ENCODE assay signal across 19 cellular contexts in genomic region chr3:118842147-118842863, GRCh38.
A peak's percentile ranks its signal among the peaks of the same experiment; 100 is the strongest.
DNase-seq lines count a peak whose midpoint lies in the region; ATAC-seq lines count a peak whose summit lies in the region.
"Had no signal": no experiment of that assay in that cellular context is flagged by ENCODE, and none has a peak within 500 bp of the region (broad histone marks: within the 10 kb centered on the region; RNA-seq: fewer than 3 reads in every experiment).

No MANE protein-coding gene starts in this region.

- H3K4me3 ChIP-seq in adipocyte (ENCODE audit: low read length) = peak overlapping the region; percentile 29
- no peak overlapping the region for H3K4me3 ChIP-seq in mesendoderm (ENCODE audit: low read length)
- H3K4me3 ChIP-seq: prostate gland, SJCRH30, suprapubic skin had no signal

- WGBS in mesendoderm (ENCODE audit: extremely low coverage, insufficient coverage, low lambda C conversion rate) = no CpG with 5 or more reads among the region's 7 CpGs

- no peak overlapping the region for H2BK120ac ChIP-seq in mesendoderm (ENCODE audit: low read depth, low read length)

- H4K8ac ChIP-seq in mesendoderm (ENCODE audit: low read depth, low read length) = no peak overlapping the region

- H3K4ac ChIP-seq in mesendoderm (ENCODE audit: low read depth, low read length) = no peak overlapping the region

- no peak overlapping the region for H3K27ac ChIP-seq in mesendoderm (ENCODE audit: low read depth, low read length)
- H3K27ac ChIP-seq: prostate gland, SJCRH30, suprapubic skin had no signal

- ATAC-seq in HG02852 (IDR thresholded peaks at IDR 0.05; ENCODE audit: unreplicated experiment) (peak; percentile 45), GM21390 (IDR thresholded peaks at IDR 0.05; ENCODE audit: unreplicated experiment) (no peak)
- ATAC-seq in activated CD4-positive, CD25-positive, alpha-beta regulatory T cell treated with anti-CD3 and anti-CD28 coated beads, Interleukin-2, amount 50 U/mL, for 24 hours = no peak

- no peak overlapping the region for H3K23ac ChIP-seq in mesendoderm (ENCODE audit: low read length)

- no peak overlapping the region for H3K56ac ChIP-seq in mesendoderm (ENCODE audit: low read length)

- no peak overlapping the region for H4K5ac ChIP-seq in mesendoderm (ENCODE audit: low read length)

- H3K4me1 ChIP-seq in adipocyte (ENCODE audit: control insufficient read depth, insufficient read depth, low read length) (no peaks in the 10 kb centered on the region), mesendoderm (ENCODE audit: control insufficient read depth, low read depth, low read length) (no peaks in the 10 kb centered on the region)
- H3K4me1 ChIP-seq: prostate gland, SJCRH30, suprapubic skin had no signal

- H3K79me2 ChIP-seq in mesendoderm (ENCODE audit: control insufficient read depth, insufficient read depth, low read length) = no peaks in the 10 kb centered on the region

- H2BK15ac ChIP-seq in mesendoderm (replicated peaks; ENCODE audit: low read depth) = no peak overlapping the region

- H3K36me3 ChIP-seq in adipocyte (ENCODE audit: control insufficient read depth, insufficient read depth, low read length, severe bottlenecking) (no peaks in the 10 kb centered on the region), mesendoderm (ENCODE audit: control insufficient read depth, insufficient read depth, low read length) (no peaks in the 10 kb centered on the region)
- H3K36me3 ChIP-seq: prostate gland, SJCRH30, suprapubic skin had no signal

- no peak overlapping the region for H3K4me2 ChIP-seq in mesendoderm (ENCODE audit: low read length)

- H3K9me3 ChIP-seq in adipocyte (ENCODE audit: control insufficient read depth, low read length) = peaks cover 11% of the 10 kb centered on the region
- H3K9me3 ChIP-seq: prostate gland, SJCRH30 had no signal

- H3K9ac ChIP-seq in adipocyte (ENCODE audit: low read length) (no peak overlapping the region), mesendoderm (ENCODE audit: low read length) (no peak overlapping the region)

- H2BK5ac ChIP-seq in mesendoderm (ENCODE audit: low read length) = no peak overlapping the region

- no peak overlapping the region for H3K18ac ChIP-seq in mesendoderm (ENCODE audit: low read length)

- no peaks in the 10 kb centered on the region for H3K27me3 ChIP-seq in adipocyte (replicated peaks; ENCODE audit: control insufficient read depth, insufficient read depth, low read length)
- no peaks in the 10 kb centered on the region for H3K27me3 ChIP-seq in mesendoderm (ENCODE audit: insufficient read depth, low read length, poor library complexity)
- H3K27me3 ChIP-seq: SJCRH30, suprapubic skin had no signal

- H2AK5ac ChIP-seq in mesendoderm (ENCODE audit: low read length) = no peak overlapping the region

- DNase-seq in NK-92 treated with Interleukin-12 subunit alpha and Interleukin-12 subunit beta, amount 100 ng/mL, for 24 hours (lab: John Stamatoyannopoulos, UW) = peak; percentile 29
- no peak for DNase-seq in NK-92 (lab: John Stamatoyannopoulos, UW; ENCODE audit: unreplicated experiment)
- peak; percentile 1 for DNase-seq in adipocyte (ENCODE audit: low read depth)
- DNase-seq in mesendoderm = peak; percentile 59
- DNase-seq in NCI-H446 treated with DMSO at 0.1 percent for 48 hours (lab: John Stamatoyannopoulos, UW) = no peak
- DNase-seq: activated naive CD4-positive, alpha-beta T cell; Calu3; endodermal cell; KG1; kidney glomerular epithelial cell; NCI-H2029 treated with DMSO at 0.1 percent for 48 hours; NCI-H82; SJCRH30; stimulated activated CD4-positive, alpha-beta T cell treated with anti-CD3 and anti-CD28 coated beads, Interleukin-15, amount 100 ng/mL, for 24 hours had no signal

- H3K79me1 ChIP-seq in mesendoderm (ENCODE audit: low read length) = no peaks in the 10 kb centered on the region

Comparison
In these comparisons a context has a peak if more than half of its experiments do, and no peak if none do; other contexts are left out.
1. DNase-seq: peak in NK-92 treated with Interleukin-12 subunit alpha and Interleukin-12 subunit beta, amount 100 ng/mL, for 24 hours (single experiment), adipocyte (single experiment) and mesendoderm (single experiment); none in NK-92 (single experiment) and NCI-H446 treated with DMSO at 0.1 percent for 48 hours (single experiment).